In the genomic region with DNA sequence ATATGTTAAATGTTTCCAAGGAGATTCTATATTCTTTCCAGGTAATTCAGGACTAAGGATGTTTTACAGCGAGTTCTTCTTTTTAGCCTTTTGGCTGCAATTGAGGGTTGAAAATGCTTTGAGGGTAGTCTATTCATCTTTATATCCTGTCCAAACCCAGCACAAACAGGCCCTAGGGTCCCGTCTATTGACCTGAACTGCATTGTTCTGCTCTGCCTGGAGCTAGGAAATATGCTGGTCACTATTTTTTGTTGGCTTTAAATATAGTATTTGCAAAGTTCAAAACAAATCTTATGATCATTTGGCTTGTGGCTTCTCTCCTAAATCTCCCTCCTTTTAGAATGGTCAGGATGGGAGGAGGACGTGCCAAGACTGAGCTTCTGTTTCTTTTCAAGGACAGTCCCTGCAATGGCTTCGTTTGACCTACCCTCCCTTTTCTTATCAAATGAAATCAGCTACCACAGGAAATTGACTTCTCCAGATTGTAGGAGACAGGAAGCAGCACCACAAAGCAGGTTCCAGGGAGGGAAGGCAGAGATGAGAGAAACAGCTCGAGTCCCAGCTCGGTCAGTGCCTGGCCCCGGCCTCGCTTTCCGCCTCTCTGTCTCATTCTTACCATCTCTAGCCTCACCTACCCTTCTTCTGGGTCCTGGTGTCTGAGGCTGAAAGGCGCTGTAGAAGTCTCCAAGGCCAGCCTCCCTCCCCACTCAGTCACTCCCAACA, we compare ENCODE assay signal across 1 cellular context.
TF ChIP-seq lines count a peak whose summit lies in the region.

No MANE protein-coding gene starts in this region.

TF ChIP-seq in SK-N-SH, 30 proteins besides CTCF, POLR2A, EP300 and RAD21:
- TF ChIP-seq NFIC (IDR thresholded peaks at IDR 0.05; ENCODE audit: borderline replicate concordance): no peak
- TF ChIP-seq PBX3 (IDR thresholded peaks at IDR 0.05): no peak
- no peak for TF ChIP-seq RFX5 (IDR thresholded peaks at IDR 0.05; ENCODE audit: low read length)
- TF ChIP-seq EZH2phosphoT487 (IDR thresholded peaks at IDR 0.05; ENCODE audit: borderline replicate concordance, low read depth): no peak
